8 cellular contexts compared by ENCODE assay signal in the genomic region with DNA sequence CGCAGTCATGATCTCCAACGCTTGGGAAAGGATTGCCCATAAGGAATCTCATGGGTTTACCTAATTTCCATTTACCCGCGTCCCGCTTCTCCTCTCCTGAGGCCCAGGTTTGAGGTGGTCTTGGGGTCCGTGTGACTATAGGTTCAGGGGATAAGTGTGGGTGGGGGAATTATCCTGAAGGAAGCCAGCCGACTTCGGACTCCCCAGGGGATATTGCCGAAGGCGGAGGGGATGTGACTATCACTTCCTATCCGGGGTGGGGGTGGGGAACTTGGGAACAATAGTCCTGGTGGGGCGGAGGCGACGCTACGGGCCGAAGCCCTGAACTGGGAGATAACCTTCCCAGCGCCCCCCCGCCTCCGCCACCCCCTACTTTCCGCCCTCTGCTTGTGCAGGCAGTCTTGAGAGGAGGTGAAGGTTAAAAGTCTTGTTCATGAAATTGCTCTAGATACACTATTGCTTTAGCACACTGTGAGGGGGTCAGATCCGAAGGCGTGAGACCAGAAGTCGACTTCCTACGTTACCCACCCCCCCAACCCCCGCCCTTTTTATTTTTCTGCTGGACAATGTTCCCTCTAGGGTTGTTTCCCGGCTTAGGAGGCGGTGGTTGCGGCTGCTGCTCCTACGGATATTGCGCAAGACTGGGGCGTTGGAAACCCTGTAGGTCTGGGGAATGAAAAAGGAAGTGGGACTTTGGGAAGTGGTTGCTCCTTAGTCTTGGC. TPM values are rescaled to one million over a fixed set of nuclear protein-coding genes. Genes with fewer than 3 reads are reported as not detected.
DNase-seq lines count a peak whose midpoint lies in the region; ATAC-seq and TF ChIP-seq lines count a peak whose summit lies in the region.

No MANE protein-coding gene starts in this region.

- no peaks in the 10 kb centered on the region for H3F3A ChIP-seq in MM.1S (ENCODE audit: insufficient read depth, low read length)

- no peak for TF ChIP-seq CTCF in MM.1S (IDR thresholded peaks at IDR 0.05; ENCODE audit: low read length)

- H3K4me2 ChIP-seq in MM.1S (ENCODE audit: low read depth, low read length) = peak overlapping the region; percentile 80

- H3K36me3 Mint-ChIP-seq in stimulated activated effector memory CD8-positive, alpha-beta T cell treated with anti-CD3 and anti-CD28 coated beads, Interleukin-12 subunit alpha, Interleukin-12 subunit beta, amount 100 ng/mL, for 72 hours = peaks cover 5% of the 10 kb centered on the region

- DNase-seq in NCI-H446 (lab: John Stamatoyannopoulos, UW) (peak; percentile 6 to 48), NCI-H446 treated with DMSO at 0.1 percent for 48 hours (lab: John Stamatoyannopoulos, UW) (no peak), MM.1S (no peak), SK-N-MC (ENCODE audit: low read depth, low spot score) (peak; percentile 67), dermis microvascular lymphatic vessel endothelial cell (ENCODE audit: low read depth in 2 of 2) (peak; percentile 77 to 95), left colon (peak; percentile 87 to 92), T-helper 9 cell (no peak)
- DNase-seq in stimulated activated effector memory CD8-positive, alpha-beta T cell treated with anti-CD3 and anti-CD28 coated beads, Interleukin-12 subunit alpha, Interleukin-12 subunit beta, amount 100 ng/mL, for 72 hours (ENCODE audit: low spot score in 2 of 2) = no peak

- H3K79me2 ChIP-seq in MM.1S (ENCODE audit: low read length) = peaks cover 35% of the 10 kb centered on the region

- no peaks in the 10 kb centered on the region for H4K20me1 ChIP-seq in MM.1S (ENCODE audit: insufficient read depth, low read length)

- ATAC-seq in left colon = peak; percentile 55
- ATAC-seq in stimulated activated effector memory CD8-positive, alpha-beta T cell treated with anti-CD3 and anti-CD28 coated beads, Interleukin-12 subunit alpha, Interleukin-12 subunit beta, amount 100 ng/mL, for 72 hours = no peak

- H3K27ac Mint-ChIP-seq in stimulated activated effector memory CD8-positive, alpha-beta T cell treated with anti-CD3 and anti-CD28 coated beads, Interleukin-12 subunit alpha, Interleukin-12 subunit beta, amount 100 ng/mL, for 72 hours = peak overlapping the region; percentile 72

- intact Hi-C loops in left colon (cut with DNase I, micrococcal nuclease) = no loop called here

- no peaks in the 10 kb centered on the region for H3K27me3 ChIP-seq in MM.1S (replicated peaks; ENCODE audit: insufficient read depth, low read length)

- H3K4me1 ChIP-seq in MM.1S (ENCODE audit: low read length) = no peaks in the 10 kb centered on the region

- peak overlapping the region; percentile 93 for H2AFZ ChIP-seq in MM.1S (ENCODE audit: low read length)

- no peaks in the 10 kb centered on the region for H3K36me3 ChIP-seq in MM.1S (replicated peaks; ENCODE audit: insufficient read depth, low read length)
- no peaks in the 10 kb centered on the region for H3K36me3 ChIP-seq in SK-N-MC (ENCODE audit: insufficient read depth, low read length)

- H3K9me2 ChIP-seq in MM.1S (replicated peaks; ENCODE audit: insufficient read depth, low read length) = no peaks in the 10 kb centered on the region

- H3K9ac ChIP-seq in MM.1S (ENCODE audit: low read length) = peak overlapping the region; percentile 67; the same call in 1 of the 2 replicates
- H3K9ac ChIP-seq in SK-N-MC (ENCODE audit: insufficient read length) = peak overlapping the region; percentile 67

- H3K9me3 Mint-ChIP-seq in stimulated activated effector memory CD8-positive, alpha-beta T cell treated with anti-CD3 and anti-CD28 coated beads, Interleukin-12 subunit alpha, Interleukin-12 subunit beta, amount 100 ng/mL, for 72 hours = no peaks in the 10 kb centered on the region

- peak overlapping the region; percentile 87 for H3K4me3 Mint-ChIP-seq in stimulated activated effector memory CD8-positive, alpha-beta T cell treated with anti-CD3 and anti-CD28 coated beads, Interleukin-12 subunit alpha, Interleukin-12 subunit beta, amount 100 ng/mL, for 72 hours

- peaks cover 25% of the 10 kb centered on the region for H3K4me1 Mint-ChIP-seq in stimulated activated effector memory CD8-positive, alpha-beta T cell treated with anti-CD3 and anti-CD28 coated beads, Interleukin-12 subunit alpha, Interleukin-12 subunit beta, amount 100 ng/mL, for 72 hours

- H3K27ac ChIP-seq in MM.1S (ENCODE audit: low read length) = no peak overlapping the region
- H3K27ac ChIP-seq in SK-N-MC = no peak overlapping the region

- no peaks in the 10 kb centered on the region for H3K9me3 ChIP-seq in MM.1S (replicated peaks; ENCODE audit: insufficient read depth, low read length)
- H3K9me3 ChIP-seq in SK-N-MC (ENCODE audit: low read depth, low read length) = no peaks in the 10 kb centered on the region

- peak overlapping the region; percentile 95 for H3K4me3 ChIP-seq in MM.1S (ENCODE audit: low read length)
- H3K4me3 ChIP-seq in SK-N-MC = peak overlapping the region; percentile 96

RNA-seq across cellular contexts. Expression of a gene that starts 1.3 kb away (rescaled TPM):
- 37.1 and 69.5 TPM in 2 replicates for total RNA-seq in dermis microvascular lymphatic vessel endothelial cell
- 10 to 100 TPM; 40.6 to 46.6 TPM for total RNA-seq in left colon

Comparison
In these comparisons a context has a peak if more than half of its experiments do, and no peak if none do; other contexts are left out.
1. DNase-seq: peak in NCI-H446 (2 of 2), SK-N-MC (single experiment), dermis microvascular lymphatic vessel endothelial cell (2 of 2) and left colon (2 of 2); none in NCI-H446 treated with DMSO at 0.1 percent for 48 hours (single experiment), MM.1S (single experiment), stimulated activated effector memory CD8-positive, alpha-beta T cell treated with anti-CD3 and anti-CD28 coated beads, Interleukin-12 subunit alpha, Interleukin-12 subunit beta, amount 100 ng/mL, for 72 hours (0 of 2) and T-helper 9 cell (single experiment).